9 cellular contexts compared by ENCODE assay signal in genomic region chr2:97869722-97870346, GRCh38.
A peak's percentile ranks its signal among the peaks of the same experiment; 100 is the strongest.
DNase-seq lines count a peak whose midpoint lies in the region; ATAC-seq and TF ChIP-seq lines count a peak whose summit lies in the region.
"Had no signal": no experiment of that assay in that cellular context is flagged by ENCODE, and none has a peak within 500 bp of the region (broad histone marks: within the 10 kb centered on the region; RNA-seq: fewer than 3 reads in every experiment).

No MANE protein-coding gene starts in this region.

- no peak for DNase-seq in Calu3
- peak; percentile 30 for DNase-seq in Jurkat, Clone E6-1 (ENCODE audit: low read depth, low spot score)
- DNase-seq: activated B cell treated with CpG ODN at 0.5 μM for 24 hours had no signal

- CTCF ChIA-PET in Calu3 (lab: Charles Lee), result interaction anchor here (0.9 to 1.2 kb wide), 2 partner anchors 17 to 55 kb away, joined by 3 to 8 read pairs; no protein-coding TSS in a partner anchor

- peak overlapping the region; percentile 48 for H3K27ac Mint-ChIP-seq in Calu3 (ENCODE audit: unreplicated experiment)
- peak overlapping the region in 3 of 5 experiments; percentile 66 to 88 (median 86) for H3K27ac Mint-ChIP-seq in brain

- no peaks in the 10 kb centered on the region for H3K36me3 ChIP-seq in neutrophil

- no TSS peak for BruUV-seq in Calu3 (replicated peaks; lab: Mats Ljungman, UMichigan)

- H3K27ac ChIP-seq in neutrophil, result peak overlapping the region; percentile 78

- H3K27me3 Mint-ChIP-seq in Calu3 (ENCODE audit: unreplicated experiment) (no peaks in the 10 kb centered on the region), brain (no peaks in the 10 kb centered on the region)
- H3K27me3 Mint-ChIP-seq: activated B cell treated with CpG ODN at 0.5 μM for 24 hours; activated naive CD4-positive, alpha-beta T cell treated with anti-CD3 and anti-CD28 coated beads, Interleukin-2, amount 50 U/mL, for 24 hours had no signal

- TF ChIP-seq CTCF in Calu3 (IDR thresholded peaks at IDR 0.05; ENCODE audit: unreplicated experiment), result no peak
- TF ChIP-seq CTCF in brain (conservative IDR thresholded peaks at IDR 0.05), result no peak
- TF ChIP-seq CTCF in neutrophil (IDR thresholded peaks at IDR 0.05), result no peak

- H3K4me3 Mint-ChIP-seq in Calu3 (ENCODE audit: low read depth, unreplicated experiment) (no peak overlapping the region), brain (no peak overlapping the region)
- H3K4me3 Mint-ChIP-seq: activated B cell treated with CpG ODN at 0.5 μM for 24 hours; activated naive CD4-positive, alpha-beta T cell treated with anti-CD3 and anti-CD28 coated beads, Interleukin-2, amount 50 U/mL, for 24 hours had no signal

- peaks cover 4% of the 10 kb centered on the region for H3K36me3 Mint-ChIP-seq in Calu3 (ENCODE audit: insufficient read depth, unreplicated experiment)
- peaks cover 84% of the 10 kb centered on the region for H3K36me3 Mint-ChIP-seq in brain

- H3K4me1 ChIP-seq in neutrophil (ENCODE audit: control insufficient read depth in 1 of 2, insufficient read depth in 1 of 2, low read depth in 1 of 2, low read length in 1 of 2), result peaks cover 34 to 37% of the 10 kb centered on the region in 2 experiments

- ATAC-seq in HG02970 (IDR thresholded peaks at IDR 0.05; ENCODE audit: low FRiP score, unreplicated experiment) (no peak), GM19324 (IDR thresholded peaks at IDR 0.05; ENCODE audit: low FRiP score, unreplicated experiment) (no peak), GM19455 (IDR thresholded peaks at IDR 0.05; ENCODE audit: unreplicated experiment) (no peak)

- H3K4me3 ChIP-seq in Jurkat, Clone E6-1 (ENCODE audit: low read length), result peak overlapping the region; percentile 31
- H3K4me3 ChIP-seq in neutrophil (ENCODE audit: low read depth in 1 of 2, low read length in 1 of 2), result peak overlapping the region in 1 of 2 experiments; percentile 12

- H3K9me3 ChIP-seq in neutrophil, result no peaks in the 10 kb centered on the region

- H3K4me1 Mint-ChIP-seq in Calu3 (ENCODE audit: low read depth, unreplicated experiment) (peaks cover 33% of the 10 kb centered on the region), brain (peaks cover 34% of the 10 kb centered on the region)

- no peaks in the 10 kb centered on the region for H3K27me3 ChIP-seq in neutrophil

- peaks cover 3% of the 10 kb centered on the region for H3K9me3 Mint-ChIP-seq in Calu3 (ENCODE audit: low read depth, unreplicated experiment)
- H3K9me3 Mint-ChIP-seq in brain, result peaks cover 18 to 73% (median 44%) of the 10 kb centered on the region in 5 experiments
- H3K9me3 Mint-ChIP-seq: activated B cell treated with CpG ODN at 0.5 μM for 24 hours had no signal

- intact Hi-C loops in Calu3 (cut with micrococcal nuclease; ENCODE audit: unreplicated experiment), result no loop called here
